In genomic region chr17:75752405-75753192, GRCh38 we compare ENCODE assay signal across 1 cellular context.
TF ChIP-seq lines count a peak whose summit lies in the region.

No MANE protein-coding gene starts in this region.

TF ChIP-seq in IMR-90, 13 proteins besides CTCF, POLR2A, EP300 and RAD21:
- no peak for TF ChIP-seq MXI1 (IDR thresholded peaks at IDR 0.05; ENCODE audit: borderline replicate concordance, low read depth, low read length)
- TF ChIP-seq ELK1 (IDR thresholded peaks at IDR 0.05; ENCODE audit: borderline replicate concordance, low read depth, low read length) = no peak
- TF ChIP-seq MAFK (IDR thresholded peaks at IDR 0.05; ENCODE audit: low read depth, low read length) = no peak
- TF ChIP-seq BHLHE40 (IDR thresholded peaks at IDR 0.05; ENCODE audit: low read depth, low read length) = no peak
